In the genomic region with DNA sequence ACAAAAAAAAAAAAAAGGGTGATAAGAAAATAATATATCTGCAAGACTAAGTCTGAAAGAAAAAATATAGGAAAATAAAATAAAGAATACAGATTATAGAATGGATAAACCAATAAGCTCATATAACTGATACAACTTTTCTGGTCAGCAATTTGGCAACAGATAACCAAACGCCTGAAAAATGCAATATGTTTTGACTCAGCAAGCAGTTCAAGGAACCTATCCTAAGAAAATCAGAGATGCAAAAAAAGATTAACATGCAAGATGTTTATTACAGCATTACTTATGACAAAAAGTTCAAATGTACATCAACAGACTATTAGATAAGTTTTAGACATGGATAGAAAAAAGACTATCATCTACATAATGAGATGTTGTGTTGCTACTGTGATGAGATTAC, we compare ENCODE assay signal across 24 cellular contexts. TPM values are rescaled to one million over a fixed set of nuclear protein-coding genes. Genes with fewer than 3 reads are reported as not detected.
DNase-seq lines count a peak whose midpoint lies in the region; FAIRE-seq and TF ChIP-seq lines count a peak whose summit lies in the region.
"Had no signal": no experiment of that assay in that cellular context is flagged by ENCODE, and none has a peak within 500 bp of the region (broad histone marks: within the 10 kb centered on the region; RNA-seq: fewer than 3 reads in every experiment).

No MANE protein-coding gene starts in this region.

- DNase-seq in GM12892 (ENCODE audit: insufficient read length) = no peak
- no peak for DNase-seq in stimulated activated CD4-positive, alpha-beta T cell treated with anti-CD3 and anti-CD28 coated beads, Interleukin-12 subunit alpha, Interleukin-12 subunit beta, amount 100 ng/mL, for 4 hours
- DNase-seq: 8988T; ACHN; AML-193; BE2C; C1 segment of cervical spinal cord; Caco-2; Calu3; CD4-positive, alpha-beta memory T cell; CD4-positive, alpha-beta T cell; CD4-positive, CD25-positive, alpha-beta regulatory T cell; CD8-positive, alpha-beta memory T cell; CD8-positive, alpha-beta T cell; COR-L47; DMS 273 treated with DMSO at 0.1 percent for 48 hours; DMS153; DMS53; DMS79; DMS79 treated with DMSO at 0.1 percent for 48 hours; DND-41; EL had no signal

- no peak for TF ChIP-seq POLR2A in GM12892 (IDR thresholded peaks at IDR 0.05; ENCODE audit: low read depth, low read length)

- FAIRE-seq in GM12892 (lab: Jason Lieb, UNC) = peak; percentile 38
- FAIRE-seq: A549, D721Med had no signal

RNA-seq across cellular contexts. Expression of a gene that starts 27.1 kb away (rescaled TPM):
- polyA plus RNA-seq in GM12892 (2012; ENCODE audit: missing spikeins) = 2.4 TPM
- polyA plus RNA-seq: CD8-positive, alpha-beta memory T cell had no signal
